In genomic region chr20:25511183-25511582, GRCh38 we compare ENCODE assay signal across 19 cellular contexts.
DNase-seq lines count a peak whose midpoint lies in the region; ATAC-seq and TF ChIP-seq lines count a peak whose summit lies in the region.
"Had no signal": no experiment of that assay in that cellular context is flagged by ENCODE, and none has a peak within 500 bp of the region (broad histone marks: within the 10 kb centered on the region; RNA-seq: fewer than 3 reads in every experiment).

No MANE protein-coding gene starts in this region.

- H3K36me3 ChIP-seq in trophoblast cell (ENCODE audit: control insufficient read depth in 1 of 2, insufficient read depth in 2 of 2, low read length in 2 of 2) (peaks cover 60 to 75% of the 10 kb centered on the region in 2 experiments), tibial nerve (peaks cover 0 to 88% (median 0%) of the 10 kb centered on the region in 3 donors), sigmoid colon (peaks cover 16 to 72% (median 26%) of the 10 kb centered on the region in 4 donors)

- no peak overlapping the region for H2BK120ac ChIP-seq in trophoblast cell (ENCODE audit: insufficient read depth, low read length, poor library complexity)

- H3K27me3 ChIP-seq in trophoblast cell (ENCODE audit: insufficient read depth, low read length) (no peaks in the 10 kb centered on the region), tibial nerve (no peaks in the 10 kb centered on the region), sigmoid colon (no peaks in the 10 kb centered on the region)
- H3K27me3 ChIP-seq: BLaER1 treated with 17β-estradiol and CSF1 and Interleukin-3, amounts not matched to agents 10 nM and 100 nM had no signal

- no peak for TF ChIP-seq POLR2A in tibial nerve (IDR thresholded peaks at IDR 0.05)
- no peak for TF ChIP-seq POLR2A in sigmoid colon (IDR thresholded peaks at IDR 0.05)

- H3K79me2 ChIP-seq in trophoblast cell (ENCODE audit: control insufficient read depth, insufficient read depth, low read length, poor library complexity) = no peaks in the 10 kb centered on the region

- no peak overlapping the region for H2BK12ac ChIP-seq in trophoblast cell (ENCODE audit: low read length)

- H4K12ac ChIP-seq in trophoblast cell (ENCODE audit: low read depth, low read length) = no peak overlapping the region

- no peak for TF ChIP-seq EP300 in tibial nerve (IDR thresholded peaks at IDR 0.05)
- no peak for TF ChIP-seq EP300 in sigmoid colon (IDR thresholded peaks at IDR 0.05)

- H3K79me1 ChIP-seq in trophoblast cell (ENCODE audit: low read length) = no peaks in the 10 kb centered on the region

- H3K18ac ChIP-seq in trophoblast cell (ENCODE audit: low read length) = no peak overlapping the region

- ATAC-seq in left cardiac atrium (no peak), sciatic nerve (no peak)
- ATAC-seq: A549; CD8-positive, alpha-beta T cell had no signal

- no peak overlapping the region for H2AFZ ChIP-seq in trophoblast cell (ENCODE audit: insufficient read depth, low read length, poor library complexity)

- peak; percentile 15 for DNase-seq in cardiac septum (ENCODE audit: low spot score)
- DNase-seq in left cardiac atrium = no peak
- peak; percentile 24 for DNase-seq in mesenteric fat pad (ENCODE audit: low spot score)
- no peak for DNase-seq in trophoblast cell
- DNase-seq in sciatic nerve (ENCODE audit: low spot score) = peak; percentile 23
- DNase-seq in tibial nerve (ENCODE audit: low spot score in 2 of 2) = no peak
- DNase-seq in sigmoid colon = no peak
- no peak for DNase-seq in NOMO-1 treated with dmso at 0.1 percent for 144 hours (lab: John Stamatoyannopoulos, UW; ENCODE audit: unreplicated experiment)
- DNase-seq: AML-193; Caco-2; Calu3; CD4-positive, alpha-beta T cell; CD8-positive, alpha-beta T cell; DMS79 treated with DMSO at 0.1 percent for 48 hours; GF-D8 had no signal

- H3K4ac ChIP-seq in trophoblast cell (ENCODE audit: low read depth, low read length) = no peak overlapping the region

- intact Hi-C loops in cardiac septum (cut with DNase I) = no loop called here
- intact Hi-C loops in left cardiac atrium (cut with DNase I) = no loop called here
- intact Hi-C loops in sciatic nerve (cut with DNase I) = no loop called here
- intact Hi-C loops in sigmoid colon (cut with DNase I) = no loop called here

- no CpG with 5 or more reads among the region's 10 CpGs for WGBS in trophoblast cell (ENCODE audit: extremely low coverage, insufficient coverage, insufficient read length)
- WGBS in tibial nerve, 2 donors = 94 to 96% methylated on average over 10 of the region's 10 CpGs
- WGBS in sigmoid colon, 2 donors = 96 to 97% methylated on average over 10 of the region's 10 CpGs

- no peak overlapping the region for H2AK5ac ChIP-seq in trophoblast cell (ENCODE audit: low read length)

- no peak overlapping the region for H4K91ac ChIP-seq in trophoblast cell (ENCODE audit: low read depth, low read length)

- H2BK5ac ChIP-seq in trophoblast cell (ENCODE audit: low read depth, low read length, poor library complexity) = no peak overlapping the region

- no peak overlapping the region for H3K27ac ChIP-seq in trophoblast cell (ENCODE audit: low read depth, low read length)
- no peak overlapping the region for H3K27ac ChIP-seq in tibial nerve
- no peak overlapping the region for H3K27ac ChIP-seq in sigmoid colon
- H3K27ac ChIP-seq: 22Rv1; A549; BLaER1 treated with 17β-estradiol and CSF1 and Interleukin-3, amounts not matched to agents 10 nM and 100 nM; C4-2B had no signal

- no peak overlapping the region for H3K14ac ChIP-seq in trophoblast cell (ENCODE audit: low read length)

- H3K23ac ChIP-seq in trophoblast cell (ENCODE audit: low read length) = no peak overlapping the region

- H3K4me1 ChIP-seq in trophoblast cell (ENCODE audit: control insufficient read depth in 1 of 2, insufficient read depth in 2 of 2, low read length in 2 of 2) (no peaks in the 10 kb centered on the region), tibial nerve (no peaks in the 10 kb centered on the region), sigmoid colon (peaks cover 0 to 11% (median 8%) of the 10 kb centered on the region in 4 donors)
- H3K4me1 ChIP-seq: Caco-2 had no signal

- TF ChIP-seq CTCF in tibial nerve (IDR thresholded peaks at IDR 0.05) (no peak), sigmoid colon (IDR thresholded peaks at IDR 0.05) (no peak)

- H3K4me2 ChIP-seq in trophoblast cell (ENCODE audit: low read length) = no peak overlapping the region
- H3K4me2 ChIP-seq: A549 had no signal

- H3K4me3 ChIP-seq in trophoblast cell (ENCODE audit: low read depth, low read length) = no peak overlapping the region
- H3K4me3 ChIP-seq in tibial nerve = no peak overlapping the region
- H3K4me3 ChIP-seq in sigmoid colon = no peak overlapping the region
- H3K4me3 ChIP-seq: A549; BLaER1 treated with 17β-estradiol and CSF1 and Interleukin-3, amounts not matched to agents 10 nM and 100 nM had no signal

- no peak overlapping the region for H4K8ac ChIP-seq in trophoblast cell (ENCODE audit: low read depth, low read length)

- peaks cover 8% of the 10 kb centered on the region for H3K9me3 ChIP-seq in trophoblast cell (ENCODE audit: insufficient read depth, low read depth, low read length)
- peaks cover 0 to 26% (median 7%) of the 10 kb centered on the region in 4 donors for H3K9me3 ChIP-seq in tibial nerve
- peaks cover 0 to 19% (median 6%) of the 10 kb centered on the region in 4 donors for H3K9me3 ChIP-seq in sigmoid colon

- peak overlapping the region; percentile 40 for H3K9ac ChIP-seq in trophoblast cell (ENCODE audit: low read length)
- H3K9ac ChIP-seq: BLaER1 treated with 17β-estradiol and CSF1 and Interleukin-3, amounts not matched to agents 10 nM and 100 nM had no signal

Comparison
In these comparisons a context has a peak if more than half of its experiments do, and no peak if none do; other contexts are left out.
1. DNase-seq: peak in cardiac septum (single experiment), mesenteric fat pad (single experiment) and sciatic nerve (single experiment); none in left cardiac atrium (single experiment), trophoblast cell (0 of 2), tibial nerve (0 of 2), sigmoid colon (single experiment) and NOMO-1 treated with dmso at 0.1 percent for 144 hours (single experiment).